In genomic region chr17:1592751-1593629, GRCh38 we compare ENCODE assay signal across 1 cellular context.
TF ChIP-seq lines count a peak whose summit lies in the region.

No MANE protein-coding gene starts in this region.

TF ChIP-seq in GM23338, 12 proteins besides CTCF, POLR2A, EP300 and RAD21 (continued from another document):
- TF ChIP-seq POLR2AphosphoS5 (IDR thresholded peaks at IDR 0.05; ENCODE audit: low read depth) (no peak), ZNF462 (CRISPR knock-in tag; IDR thresholded peaks at IDR 0.05) (no peak), ZNF114 (CRISPR knock-in tag; IDR thresholded peaks at IDR 0.05) (no peak), STAT1 (IDR thresholded peaks at IDR 0.05; ENCODE audit: unreplicated experiment) (no peak), ZNF331 (CRISPR knock-in tag; IDR thresholded peaks at IDR 0.05; ENCODE audit: low read depth) (no peak), EZH2phosphoT487 (IDR thresholded peaks at IDR 0.05; ENCODE audit: unreplicated experiment) (no peak), ETS1 (IDR thresholded peaks at IDR 0.05) (no peak), NANOG (IDR thresholded peaks at IDR 0.05; ENCODE audit: borderline replicate concordance) (no peak)
